8 cellular contexts compared by ENCODE assay signal in genomic region chr17:48541574-48542113, GRCh38. TPM values are rescaled to one million over a fixed set of nuclear protein-coding genes. Genes with fewer than 3 reads are reported as not detected.
DNase-seq lines count a peak whose midpoint lies in the region; ATAC-seq and TF ChIP-seq lines count a peak whose summit lies in the region.

No MANE protein-coding gene starts in this region.

- TF ChIP-seq POLR2A in GM18526 (IDR thresholded peaks at IDR 0.05; ENCODE audit: extremely low read depth, insufficient read length) (peak; percentile 60), lower leg skin (IDR thresholded peaks at IDR 0.05) (no peak)

- peaks cover 28% of the 10 kb centered on the region for H3K4me1 Mint-ChIP-seq in central memory CD8-positive, alpha-beta T cell
- H3K4me1 Mint-ChIP-seq in stimulated activated memory B cell treated with anti-CD40 and anti-IgM and Interleukin-4, amounts not matched to agents 10 μg/mL and 1 μg/mL and 100 μg/mL, for 72 hours: peaks cover 34% of the 10 kb centered on the region

- H3K4me3 Mint-ChIP-seq in central memory CD8-positive, alpha-beta T cell: peak overlapping the region; percentile 91
- H3K4me3 Mint-ChIP-seq in stimulated activated memory B cell treated with anti-CD40 and anti-IgM and Interleukin-4, amounts not matched to agents 10 μg/mL and 1 μg/mL and 100 μg/mL, for 72 hours: peak overlapping the region; percentile 80

- WGBS in lower leg skin, 2 donors: 1 to 3% methylated on average over 30 to 35 of the region's 36 CpGs

- peaks cover 16% of the 10 kb centered on the region for H3K36me3 Mint-ChIP-seq in central memory CD8-positive, alpha-beta T cell (ENCODE audit: insufficient read depth)
- no peaks in the 10 kb centered on the region for H3K36me3 Mint-ChIP-seq in stimulated activated memory B cell treated with anti-CD40 and anti-IgM and Interleukin-4, amounts not matched to agents 10 μg/mL and 1 μg/mL and 100 μg/mL, for 72 hours

- H3K4me3 ChIP-seq in lower leg skin (ENCODE audit: low read depth, poor library complexity, severe bottlenecking): peak overlapping the region; percentile 33

- H3K27ac Mint-ChIP-seq in central memory CD8-positive, alpha-beta T cell (ENCODE audit: low read depth): peak overlapping the region; percentile 98
- H3K27ac Mint-ChIP-seq in stimulated activated memory B cell treated with anti-CD40 and anti-IgM and Interleukin-4, amounts not matched to agents 10 μg/mL and 1 μg/mL and 100 μg/mL, for 72 hours: peak overlapping the region; percentile 87

- intact Hi-C loops in lower leg skin (cut with DNase I; ENCODE audit: low total_unique reads): no loop called here

- H3K9me3 Mint-ChIP-seq in central memory CD8-positive, alpha-beta T cell: no peaks in the 10 kb centered on the region
- H3K9me3 Mint-ChIP-seq in stimulated activated memory B cell treated with anti-CD40 and anti-IgM and Interleukin-4, amounts not matched to agents 10 μg/mL and 1 μg/mL and 100 μg/mL, for 72 hours: no peaks in the 10 kb centered on the region

- no peak for ATAC-seq in central memory CD8-positive, alpha-beta T cell (replicated peaks; ENCODE audit: extremely low read depth, poor library complexity, severe bottlenecking)
- ATAC-seq in stimulated activated memory B cell treated with anti-CD40 and anti-IgM and Interleukin-4, amounts not matched to agents 10 μg/mL and 1 μg/mL and 100 μg/mL, for 72 hours: no peak
- no peak for ATAC-seq in GM18907 (IDR thresholded peaks at IDR 0.05; ENCODE audit: unreplicated experiment)

- DNase-seq in T1000 (lab: John Stamatoyannopoulos, UW): peak; percentile 51
- peak in 1 of 2 donors; percentile 25 for DNase-seq in central memory CD8-positive, alpha-beta T cell (ENCODE audit: low spot score in 2 of 2)
- peak; percentile 43 to 91 for DNase-seq in lower leg skin (ENCODE audit: low spot score in 2 of 2)
- DNase-seq in anterior cingulate cortex (lab: John Stamatoyannopoulos, UW): no peak
- no peak for DNase-seq in epidermal melanocyte (ENCODE audit: insufficient read length, low spot score)

- TF ChIP-seq CTCF in lower leg skin (IDR thresholded peaks at IDR 0.05): no peak

- peaks cover 62% of the 10 kb centered on the region for H3K27me3 Mint-ChIP-seq in central memory CD8-positive, alpha-beta T cell
- peaks cover 90% of the 10 kb centered on the region for H3K27me3 Mint-ChIP-seq in stimulated activated memory B cell treated with anti-CD40 and anti-IgM and Interleukin-4, amounts not matched to agents 10 μg/mL and 1 μg/mL and 100 μg/mL, for 72 hours

RNA-seq across cellular contexts. Expression of gene HOXB2, which starts 3.3 kb away (rescaled TPM):
- total RNA-seq in lower leg skin: 10 to 100 TPM in 3 of 4 donors, 1 to 10 TPM in 1; 5.8 to 34.9 (median 20.9) TPM

RNA-seq across cellular contexts. Expression of gene HOXB1, which starts 10.8 kb away (rescaled TPM):
- total RNA-seq in lower leg skin: under 1 TPM in 2 of 4 donors, not detected in 2; 0.19 to 0.52 TPM

RNA-seq across cellular contexts. Expression of gene HOXB4, which starts 36.5 kb away (rescaled TPM):
- total RNA-seq in lower leg skin: 1 to 10 TPM in 2 of 4 donors, under 1 TPM in 2; 0.42 to 2.9 (median 1.4) TPM

RNA-seq across cellular contexts. Expression of gene HOXB3, which starts 48.4 kb away (rescaled TPM):
- 10 to 100 TPM in 1 of 4 donors, 1 to 10 TPM in 2, under 1 TPM in 1; 0.97 to 14.1 (median 3.9) TPM for total RNA-seq in lower leg skin

RNA-seq across cellular contexts. Expression of gene HOXB5, which starts 51.9 kb away (rescaled TPM):
- total RNA-seq in lower leg skin: under 1 TPM in 2 of 4 donors, not detected in 2; 0.15 to 0.55 TPM

Comparison
In these comparisons a context has a peak if more than half of its experiments do, and no peak if none do; other contexts are left out.
1. DNase-seq: peak in T1000 (single experiment) and lower leg skin (2 of 2); none in anterior cingulate cortex (0 of 58) and epidermal melanocyte (single experiment).